Comparison of ENCODE assay signal across 17 cellular contexts in genomic region chr20:42255820-42256219, GRCh38.
DNase-seq lines count a peak whose midpoint lies in the region; ATAC-seq and TF ChIP-seq lines count a peak whose summit lies in the region.
"Had no signal": no experiment of that assay in that cellular context is flagged by ENCODE, and none has a peak within 500 bp of the region (broad histone marks: within the 10 kb centered on the region; RNA-seq: fewer than 3 reads in every experiment).

No MANE protein-coding gene starts in this region.

- H3K9me3 ChIP-seq in neural cell (ENCODE audit: low read length), result no peaks in the 10 kb centered on the region
- no peaks in the 10 kb centered on the region for H3K9me3 ChIP-seq in tibial nerve
- H3K9me3 ChIP-seq: BLaER1, Caco-2, HAP-1 had no signal

- no peak for TF ChIP-seq RAD21 in neural cell (conservative IDR thresholded peaks at IDR 0.05)

- H3K9me2 ChIP-seq in neural cell (ENCODE audit: insufficient read depth, low read length), result no peaks in the 10 kb centered on the region

- ATAC-seq in foreskin keratinocyte, result no peak
- ATAC-seq: CD8-positive, alpha-beta T cell; GM23338 had no signal

- H3K4me2 ChIP-seq in neural cell (ENCODE audit: low read length), result no peak overlapping the region
- H3K4me2 ChIP-seq: BLaER1, GM23338 had no signal

- no peaks in the 10 kb centered on the region for H3K36me3 ChIP-seq in neural cell (ENCODE audit: insufficient read depth, low read length)
- H3K36me3 ChIP-seq in tibial nerve, result no peaks in the 10 kb centered on the region
- H3K36me3 ChIP-seq: BLaER1, HAP-1 had no signal

- DNase-seq in NCI-H1105 (lab: John Stamatoyannopoulos, UW), result peak; percentile 8
- peak; percentile 46 for DNase-seq in globus pallidus (ENCODE audit: low spot score)
- DNase-seq in superior temporal gyrus (ENCODE audit: extremely low spot score), result peak; percentile 51
- no peak for DNase-seq in H4 (ENCODE audit: low spot score)
- no peak for DNase-seq in tibial nerve (ENCODE audit: low spot score in 2 of 2)
- no peak for DNase-seq in foreskin keratinocyte
- DNase-seq: Caco-2; CD4-positive, CD25-positive, alpha-beta regulatory T cell; CD8-positive, alpha-beta T cell; DMS153; GF-D8; HFFc6 had no signal

- no peak for TF ChIP-seq POLR2A in tibial nerve (IDR thresholded peaks at IDR 0.05)

- TF ChIP-seq CTCF in neural cell (IDR thresholded peaks at IDR 0.05; ENCODE audit: poor library complexity, severe bottlenecking), result no peak
- no peak for TF ChIP-seq CTCF in tibial nerve (IDR thresholded peaks at IDR 0.05)
- TF ChIP-seq CTCF in foreskin keratinocyte (conservative IDR thresholded peaks at IDR 0.05), result no peak

- H3K27ac ChIP-seq in neural cell (ENCODE audit: low read length), result peak overlapping the region; percentile 18
- no peak overlapping the region for H3K27ac ChIP-seq in tibial nerve
- no peak overlapping the region for H3K27ac ChIP-seq in foreskin keratinocyte
- H3K27ac ChIP-seq: BLaER1, C4-2B had no signal

- H3K4me3 ChIP-seq in neural cell (ENCODE audit: low read length) (no peak overlapping the region), tibial nerve (no peak overlapping the region)
- H3K4me3 ChIP-seq: BLaER1, GM23338, HAP-1 had no signal

- no peaks in the 10 kb centered on the region for H3K79me2 ChIP-seq in neural cell (replicated peaks; ENCODE audit: insufficient read depth, low read length)

- no peak overlapping the region for H3K9ac ChIP-seq in neural cell (ENCODE audit: low read length)
- H3K9ac ChIP-seq: BLaER1 had no signal

- H4K20me1 ChIP-seq in neural cell (ENCODE audit: insufficient read depth), result no peaks in the 10 kb centered on the region
- H4K20me1 ChIP-seq: BLaER1 had no signal

- TF ChIP-seq EP300 in neural cell (conservative IDR thresholded peaks at IDR 0.05; ENCODE audit: poor library complexity, severe bottlenecking), result no peak
- no peak for TF ChIP-seq EP300 in tibial nerve (IDR thresholded peaks at IDR 0.05)

- no peaks in the 10 kb centered on the region for H3K27me3 ChIP-seq in neural cell (ENCODE audit: insufficient read depth, low read depth, low read length)
- H3K27me3 ChIP-seq in tibial nerve, result no peaks in the 10 kb centered on the region
- H3K27me3 ChIP-seq in foreskin keratinocyte, result no peaks in the 10 kb centered on the region
- H3K27me3 ChIP-seq: BLaER1 had no signal

- H2AFZ ChIP-seq in neural cell (ENCODE audit: low read depth, low read length), result no peak overlapping the region
- H2AFZ ChIP-seq: GM23338 had no signal

- peaks cover 2% of the 10 kb centered on the region for H3F3A ChIP-seq in neural cell (ENCODE audit: insufficient read depth, low read length, poor library complexity, severe bottlenecking)

- 58 to 66% methylated on average over 3 of the region's 3 CpGs for WGBS in tibial nerve, 2 donors

- H3K4me1 ChIP-seq in tibial nerve, result no peaks in the 10 kb centered on the region
- no peaks in the 10 kb centered on the region for H3K4me1 ChIP-seq in foreskin keratinocyte
- H3K4me1 ChIP-seq: BLaER1, Caco-2, HAP-1 had no signal

TF ChIP-seq in neural cell, 6 proteins besides CTCF, POLR2A, EP300 and RAD21:
- TF ChIP-seq POLR2AphosphoS5 (IDR thresholded peaks at IDR 0.05), result no peak
- TF ChIP-seq TAF1 (IDR thresholded peaks at IDR 0.05; ENCODE audit: low read depth), result no peak
- TF ChIP-seq SMC3 (conservative IDR thresholded peaks at IDR 0.05; ENCODE audit: poor library complexity), result no peak

Comparison
In these comparisons a context has a peak if more than half of its experiments do, and no peak if none do; other contexts are left out.
1. DNase-seq: peak in NCI-H1105 (single experiment), globus pallidus (single experiment) and superior temporal gyrus (single experiment); none in H4 (single experiment), tibial nerve (0 of 2) and foreskin keratinocyte (0 of 2).